Comparison of ENCODE assay signal across 8 cellular contexts in genomic region chr21:31557956-31558838, GRCh38.
DNase-seq lines count a peak whose midpoint lies in the region; ATAC-seq and TF ChIP-seq lines count a peak whose summit lies in the region.

No MANE protein-coding gene starts in this region.

- H3K27me3 ChIP-seq in Caco-2 (replicated peaks; ENCODE audit: control insufficient read depth, insufficient read depth, low read length) (no peaks in the 10 kb centered on the region; the same call in 1 of the 2 replicates), SU-DHL-6 (ENCODE audit: low read length) (no peaks in the 10 kb centered on the region), kidney epithelial cell (ENCODE audit: control insufficient read depth, insufficient read depth, low read length) (peaks cover 10% of the 10 kb centered on the region)

- 0 out of 2 replicates have a peak, but pooled peaks cover 3% of the 10 kb centered on the region for H4K20me1 ChIP-seq in SU-DHL-6 (ENCODE audit: low read depth, low read length)

- peak; percentile 0 for ATAC-seq in HG03060 (IDR thresholded peaks at IDR 0.05; ENCODE audit: low read depth, unreplicated experiment)

- H3K4me1 ChIP-seq in Caco-2 = peaks cover 9% of the 10 kb centered on the region; the same call in 1 of the 2 replicates

- H3K4me1 Mint-ChIP-seq in Caco-2 (ENCODE audit: low read depth, unreplicated experiment) = no peaks in the 10 kb centered on the region

- peaks cover 69% of the 10 kb centered on the region for H3K79me2 ChIP-seq in SU-DHL-6 (ENCODE audit: insufficient read depth, low read length)

- peak overlapping the region; percentile 77 for H3K4me3 Mint-ChIP-seq in Caco-2 (ENCODE audit: unreplicated experiment)

- TF ChIP-seq CTCF in Caco-2 (IDR thresholded peaks at IDR 0.05; ENCODE audit: insufficient read depth in 1 of 2, low read depth in 1 of 2, low read length in 1 of 2, severe bottlenecking in 1 of 2, unreplicated experiment in 1 of 2) = no peak
- no peak for TF ChIP-seq CTCF in SU-DHL-6 (IDR thresholded peaks at IDR 0.05; ENCODE audit: insufficient read depth, low read length, poor library complexity, severe bottlenecking)
- TF ChIP-seq CTCF in astrocyte of the spinal cord (IDR thresholded peaks at IDR 0.05; ENCODE audit: low read depth, low read length) = no peak
- no peak for TF ChIP-seq CTCF in kidney epithelial cell (IDR thresholded peaks at IDR 0.05; ENCODE audit: insufficient read depth, low read length, poor library complexity, severe bottlenecking)

- BruUV-seq in Caco-2 (replicated peaks; lab: Mats Ljungman, UMichigan) = no TSS peak

- intact Hi-C loops in Caco-2 (cut with micrococcal nuclease; ENCODE audit: unreplicated experiment) = loop anchor here (5.0 kb wide), 1 partner anchor 56 kb away; no protein-coding TSS in a partner anchor

- in situ Hi-C loops in astrocyte of the spinal cord (cut with HindIII; ENCODE audit: low sequenced_read_pairs) = no loop called here

- H3K27ac ChIP-seq in SU-DHL-6 (ENCODE audit: low read depth, low read length) = peak overlapping the region; percentile 54

- H3K9me3 ChIP-seq in Caco-2 = no peaks in the 10 kb centered on the region
- H3K9me3 ChIP-seq in SU-DHL-6 (ENCODE audit: insufficient read depth, low read length) = no peaks in the 10 kb centered on the region

- H3K36me3 ChIP-seq in Caco-2 (ENCODE audit: control insufficient read depth, insufficient read depth, low read length) (no peaks in the 10 kb centered on the region), SU-DHL-6 (ENCODE audit: low read length) (no peaks in the 10 kb centered on the region), kidney epithelial cell (ENCODE audit: control insufficient read depth, insufficient read depth, low read length) (no peaks in the 10 kb centered on the region)

- peak overlapping the region; percentile 78 for H3K9ac ChIP-seq in SU-DHL-6 (ENCODE audit: low read length)

- no peaks in the 10 kb centered on the region for H3K9me2 ChIP-seq in SU-DHL-6 (replicated peaks; ENCODE audit: insufficient read depth, low read length)

- POLR2A ChIA-PET in Caco-2 (lab: Charles Lee) = interaction anchor here (0.6 to 1.1 kb wide), 3 partner anchors 23 to 60 kb away, joined by 3 to 7 read pairs (median 3); no protein-coding TSS in a partner anchor

- H3F3A ChIP-seq in SU-DHL-6 (ENCODE audit: insufficient read depth) = no peaks in the 10 kb centered on the region

- H2AFZ ChIP-seq in SU-DHL-6 (ENCODE audit: low read depth, low read length, severe bottlenecking) = peak overlapping the region; percentile 70

- peaks cover 7% of the 10 kb centered on the region for H3K36me3 Mint-ChIP-seq in Caco-2 (ENCODE audit: insufficient read depth, unreplicated experiment)

- H3K9me3 Mint-ChIP-seq in Caco-2 (ENCODE audit: unreplicated experiment) = no peaks in the 10 kb centered on the region

- H3K27me3 Mint-ChIP-seq in Caco-2 (ENCODE audit: insufficient read depth, unreplicated experiment) = peaks cover 5% of the 10 kb centered on the region

- DNase-seq in Caco-2 = peak; percentile 14 to 49
- peak; percentile 28 for DNase-seq in astrocyte of the spinal cord (ENCODE audit: low read depth, low spot score)
- no peak for DNase-seq in kidney epithelial cell (ENCODE audit: low read depth)
- peak in 3 of 4 experiments; percentile 17 to 26 (median 18) for DNase-seq in stimulated activated CD4-positive, alpha-beta T cell treated with anti-CD3 and anti-CD28 coated beads, Interleukin-1b, Interleukin-23, amount 100 ng/mL, for 24 hours (ENCODE audit: low read depth in 4 of 4, low spot score in 1 of 4)
- DNase-seq in DMS114 treated with DMSO at 0.1 percent for 48 hours (lab: John Stamatoyannopoulos, UW; ENCODE audit: unreplicated experiment) = no peak
- DNase-seq in medulla oblongata (ENCODE audit: extremely low spot score) = no peak

- peak overlapping the region; percentile 71 for H3K4me2 ChIP-seq in SU-DHL-6 (ENCODE audit: low read depth, low read length, poor library complexity, severe bottlenecking)

- H3K4me3 ChIP-seq in Caco-2 (ENCODE audit: low read depth, low read length) (peak overlapping the region; percentile 68), SU-DHL-6 (ENCODE audit: insufficient read depth, low read length, poor library complexity, severe bottlenecking) (peak overlapping the region; percentile 66), astrocyte of the spinal cord (ENCODE audit: low read depth, low read length) (peak overlapping the region; percentile 61), kidney epithelial cell (ENCODE audit: low read depth, low read length) (peak overlapping the region; percentile 67)

- no peak overlapping the region for H3K27ac Mint-ChIP-seq in Caco-2 (ENCODE audit: unreplicated experiment)

- CTCF ChIA-PET in Caco-2 (lab: Charles Lee) = interaction anchor here (1.0 to 1.7 kb wide), 4 partner anchors 12 to 99 kb away, joined by 3 to 18 read pairs (median 4); no protein-coding TSS in a partner anchor

Comparison
In these comparisons a context has a peak if more than half of its experiments do, and no peak if none do; other contexts are left out.
1. DNase-seq: peak in Caco-2 (2 of 2), astrocyte of the spinal cord (single experiment) and stimulated activated CD4-positive, alpha-beta T cell treated with anti-CD3 and anti-CD28 coated beads, Interleukin-1b, Interleukin-23, amount 100 ng/mL, for 24 hours (3 of 4); none in kidney epithelial cell (single experiment), DMS114 treated with DMSO at 0.1 percent for 48 hours (single experiment) and medulla oblongata (single experiment).
2. Peak in every context shown above with its lines, with median percentiles within 50 percentile points of each other: H3K4me3 ChIP-seq.